17 cellular contexts compared by ENCODE assay signal in the genomic region with DNA sequence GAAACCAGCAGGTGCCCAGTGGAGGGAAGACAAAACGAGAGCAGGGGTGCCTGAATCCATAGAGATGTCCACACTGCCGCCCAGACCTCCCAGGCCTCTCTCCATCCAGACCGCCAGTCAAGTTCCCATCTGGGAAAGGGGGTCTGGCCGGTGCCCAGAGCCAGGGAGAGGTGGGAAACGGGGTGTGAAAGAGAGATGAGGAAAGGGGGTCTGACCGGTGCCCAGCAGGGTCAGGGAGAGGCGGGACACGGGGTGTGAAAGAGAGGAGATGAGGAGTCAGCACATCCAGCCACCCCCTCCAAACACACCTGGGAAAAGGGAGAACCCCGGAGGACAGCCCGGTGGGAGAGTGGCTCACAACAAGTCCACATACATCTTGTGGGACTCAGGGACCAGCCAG.
DNase-seq lines count a peak whose midpoint lies in the region; TF ChIP-seq lines count a peak whose summit lies in the region.
"Had no signal": no experiment of that assay in that cellular context is flagged by ENCODE, and none has a peak within 500 bp of the region (broad histone marks: within the 10 kb centered on the region; RNA-seq: fewer than 3 reads in every experiment).

No MANE protein-coding gene starts in this region.

- H3K36me3 Mint-ChIP-seq in chondrocyte (ENCODE audit: low read depth): no peaks in the 10 kb centered on the region
- H3K36me3 Mint-ChIP-seq: CD14-positive monocyte; CD8-positive, alpha-beta memory T cell had no signal

- no peaks in the 10 kb centered on the region for H3K79me2 ChIP-seq in OCI-LY3 (ENCODE audit: low read length)

- H3K4me1 ChIP-seq in OCI-LY3 (ENCODE audit: low read length): peaks cover 37% of the 10 kb centered on the region

- no peak for TF ChIP-seq CTCF in OCI-LY3 (IDR thresholded peaks at IDR 0.05; ENCODE audit: low read depth, low read length)
- TF ChIP-seq CTCF in chondrocyte (IDR thresholded peaks at IDR 0.05): no peak

- H3K9ac ChIP-seq in OCI-LY3 (ENCODE audit: low read length): no peak overlapping the region
- H3K9ac ChIP-seq: GM23248 had no signal

- H3K4me2 ChIP-seq in OCI-LY3 (ENCODE audit: low read length): peak overlapping the region; percentile 64

- H3K4me1 Mint-ChIP-seq in chondrocyte (ENCODE audit: low read depth): no peaks in the 10 kb centered on the region
- H3K4me1 Mint-ChIP-seq: B cell; CD14-positive monocyte; CD8-positive, alpha-beta memory T cell had no signal

- peaks cover 6% of the 10 kb centered on the region for H3K27me3 Mint-ChIP-seq in chondrocyte (ENCODE audit: low read depth)
- H3K27me3 Mint-ChIP-seq: B cell had no signal

- intact Hi-C loops in posterior vena cava (cut with DNase I): no loop called here

- H3K27ac ChIP-seq in OCI-LY3 (ENCODE audit: low read length): peak overlapping the region; percentile 61
- H3K27ac ChIP-seq: GM23248 had no signal

- no peaks in the 10 kb centered on the region; the same call in 1 of the 2 replicates for H3K9me3 ChIP-seq in OCI-LY3 (ENCODE audit: insufficient read depth, low read length)

- DNase-seq in H7 (peak; percentile 46), chondrocyte (ENCODE audit: low spot score) (peak; percentile 67), posterior vena cava (ENCODE audit: low spot score) (peak; percentile 61), DMS 273 (lab: John Stamatoyannopoulos, UW; ENCODE audit: unreplicated experiment) (no peak), amygdala (lab: John Stamatoyannopoulos, UW) (no peak), AG20443 (ENCODE audit: low spot score) (no peak)
- DNase-seq: CD4-positive, alpha-beta T cell; CD8-positive, alpha-beta memory T cell; DMS53; DMS79 treated with DMSO at 0.1 percent for 48 hours; GF-D8; GM23248; H9 had no signal

- H3K27ac Mint-ChIP-seq in chondrocyte (ENCODE audit: unreplicated experiment): no peak overlapping the region
- H3K27ac Mint-ChIP-seq: B cell; CD14-positive monocyte; CD4-positive, alpha-beta T cell; CD8-positive, alpha-beta memory T cell had no signal

- no peaks in the 10 kb centered on the region for H3K36me3 ChIP-seq in H7 (replicated peaks; ENCODE audit: control insufficient read depth, insufficient read depth, low read length)
- H3K36me3 ChIP-seq in OCI-LY3 (replicated peaks; ENCODE audit: low read depth, low read length): no peaks in the 10 kb centered on the region
- H3K36me3 ChIP-seq: BLaER1 treated with 17β-estradiol and CSF1 and Interleukin-3, amounts not matched to agents 10 nM and 100 nM had no signal

- H3K4me3 Mint-ChIP-seq in chondrocyte (ENCODE audit: unreplicated experiment): no peak overlapping the region
- H3K4me3 Mint-ChIP-seq: B cell; CD14-positive monocyte; CD4-positive, alpha-beta T cell; CD8-positive, alpha-beta memory T cell; H9 had no signal

- no peaks in the 10 kb centered on the region for H4K20me1 ChIP-seq in OCI-LY3 (ENCODE audit: insufficient read depth, low read length)
- H4K20me1 ChIP-seq: BLaER1 treated with 17β-estradiol and CSF1 and Interleukin-3, amounts not matched to agents 10 nM and 100 nM had no signal

- H3K9me3 Mint-ChIP-seq in chondrocyte (ENCODE audit: low read depth): peaks cover 14% of the 10 kb centered on the region

- H2AFZ ChIP-seq in OCI-LY3 (ENCODE audit: low read depth, low read length): no peak overlapping the region
- H2AFZ ChIP-seq: GM23248 had no signal

- H3K27me3 ChIP-seq in H7 (ENCODE audit: control insufficient read depth, insufficient read depth, low read length): no peaks in the 10 kb centered on the region
- no peaks in the 10 kb centered on the region for H3K27me3 ChIP-seq in OCI-LY3 (ENCODE audit: low read depth, low read length)
- H3K27me3 ChIP-seq: BLaER1 treated with 17β-estradiol and CSF1 and Interleukin-3, amounts not matched to agents 10 nM and 100 nM had no signal

- H3K4me3 ChIP-seq in H7 (ENCODE audit: insufficient read depth, low read depth, low read length): no peak overlapping the region
- peak overlapping the region; percentile 29; the same call in 1 of the 2 replicates for H3K4me3 ChIP-seq in OCI-LY3 (ENCODE audit: low read length)
- H3K4me3 ChIP-seq: BLaER1 treated with 17β-estradiol and CSF1 and Interleukin-3, amounts not matched to agents 10 nM and 100 nM; GM23248 had no signal

Comparison
In these comparisons a context has a peak if more than half of its experiments do, and no peak if none do; other contexts are left out.
1. DNase-seq: peak in H7 (single experiment), chondrocyte (single experiment) and posterior vena cava (single experiment); none in DMS 273 (single experiment), amygdala (0 of 56) and AG20443 (single experiment).